In the genomic region with DNA sequence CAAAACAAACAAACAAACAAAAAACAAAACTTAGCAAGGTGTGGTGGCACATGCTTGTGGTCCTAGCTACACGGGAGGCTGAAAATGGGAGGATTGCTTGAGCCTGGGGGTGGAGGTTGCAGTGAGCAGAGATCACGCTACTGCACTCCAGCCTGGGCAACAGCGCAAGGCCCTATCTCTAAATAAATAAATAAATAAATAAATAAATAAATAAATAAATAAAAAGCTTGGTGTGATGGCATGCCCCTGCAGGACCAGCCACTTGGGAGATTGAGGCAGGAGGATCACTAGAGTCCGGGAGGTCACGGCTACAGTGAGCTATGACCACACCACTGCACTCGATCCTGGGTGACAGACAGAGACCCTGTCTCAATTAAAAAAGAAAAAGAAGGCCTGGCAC, we compare ENCODE assay signal across 29 cellular contexts.
"Had no signal": no experiment of that assay in that cellular context is flagged by ENCODE, and none has a peak within 500 bp of the region (broad histone marks: within the 10 kb centered on the region; RNA-seq: fewer than 3 reads in every experiment).

No MANE protein-coding gene starts in this region.

- H3K27ac Mint-ChIP-seq: naive thymus-derived CD8-positive, alpha-beta T cell; natural killer cell treated with Interleukin-12 subunit alpha and Interleukin-12 subunit beta and Interleukin-15 and Interleukin-18, amount 100 ng/mL, for 72 hours; neural progenitor cell; progenitor cell of endocrine pancreas; stimulated activated effector memory CD8-positive, alpha-beta T cell treated with anti-CD3 and anti-CD28 coated beads, Interleukin-12 subunit alpha, Interleukin-12 subunit beta, amount 100 ng/mL, for 72 hours; stimulated activated naive B cell treated with anti-CD40 and anti-IgM and Interleukin-4, amounts not matched to agents 10 μg/mL and 1 μg/mL and 100 μg/mL, for 72 hours; stimulated activated naive CD8-positive, alpha-beta T cell treated with anti-CD3 and anti-CD28 coated beads, Interleukin-15, Interleukin-2, amounts not matched to agents 100 ng/mL and 50 ng/mL, for 24 hours had no signal

- H3K36me3 ChIP-seq: neural progenitor cell, ovary, right lobe of liver, sigmoid colon, stomach, thoracic aorta, thyroid gland, upper lobe of left lung, vagina had no signal

- FAIRE-seq: small intestine, urothelium cell line had no signal

- H3K9ac ChIP-seq: neural progenitor cell, parathyroid adenoma had no signal

- H3K4me3 ChIP-seq: neural progenitor cell, ovary, psoas muscle, right lobe of liver, sigmoid colon, stomach, thoracic aorta, thyroid gland, tibial nerve, upper lobe of left lung, vagina had no signal

- H3K4me2 ChIP-seq: neural progenitor cell had no signal

- H3K79me2 ChIP-seq: parathyroid adenoma had no signal

- H3K9me3 Mint-ChIP-seq: naive thymus-derived CD8-positive, alpha-beta T cell; natural killer cell treated with Interleukin-12 subunit alpha and Interleukin-12 subunit beta and Interleukin-15 and Interleukin-18, amount 100 ng/mL, for 72 hours; neural progenitor cell; stimulated activated effector memory CD8-positive, alpha-beta T cell treated with anti-CD3 and anti-CD28 coated beads, Interleukin-12 subunit alpha, Interleukin-12 subunit beta, amount 100 ng/mL, for 72 hours; stimulated activated naive CD8-positive, alpha-beta T cell treated with anti-CD3 and anti-CD28 coated beads, Interleukin-15, Interleukin-2, amounts not matched to agents 100 ng/mL and 50 ng/mL, for 24 hours had no signal

- H3K27me3 ChIP-seq: neural progenitor cell, ovary, right lobe of liver, sigmoid colon, stomach, thyroid gland, tibial nerve, upper lobe of left lung, vagina had no signal

- H2AFZ ChIP-seq: neural progenitor cell, parathyroid adenoma had no signal

- H3K9me3 ChIP-seq: ovary, psoas muscle, right lobe of liver, sigmoid colon, stomach, thoracic aorta, thyroid gland, tibial nerve, upper lobe of left lung, vagina had no signal

- H3K4me3 Mint-ChIP-seq: naive thymus-derived CD8-positive, alpha-beta T cell; natural killer cell treated with Interleukin-12 subunit alpha and Interleukin-12 subunit beta and Interleukin-15 and Interleukin-18, amount 100 ng/mL, for 72 hours; neural progenitor cell; stimulated activated effector memory CD8-positive, alpha-beta T cell treated with anti-CD3 and anti-CD28 coated beads, Interleukin-12 subunit alpha, Interleukin-12 subunit beta, amount 100 ng/mL, for 72 hours; stimulated activated naive B cell treated with anti-CD40 and anti-IgM and Interleukin-4, amounts not matched to agents 10 μg/mL and 1 μg/mL and 100 μg/mL, for 72 hours; stimulated activated naive CD8-positive, alpha-beta T cell treated with anti-CD3 and anti-CD28 coated beads, Interleukin-15, Interleukin-2, amounts not matched to agents 100 ng/mL and 50 ng/mL, for 24 hours had no signal

- H3K27ac ChIP-seq: neural progenitor cell, ovary, parathyroid adenoma, psoas muscle, right lobe of liver, sigmoid colon, stomach, thoracic aorta, thyroid gland, tibial nerve, upper lobe of left lung, vagina had no signal

- H3K27me3 Mint-ChIP-seq: naive thymus-derived CD8-positive, alpha-beta T cell; natural killer cell treated with Interleukin-12 subunit alpha and Interleukin-12 subunit beta and Interleukin-15 and Interleukin-18, amount 100 ng/mL, for 72 hours; progenitor cell of endocrine pancreas; stimulated activated naive B cell treated with anti-CD40 and anti-IgM and Interleukin-4, amounts not matched to agents 10 μg/mL and 1 μg/mL and 100 μg/mL, for 72 hours; stimulated activated naive CD8-positive, alpha-beta T cell treated with anti-CD3 and anti-CD28 coated beads, Interleukin-15, Interleukin-2, amounts not matched to agents 100 ng/mL and 50 ng/mL, for 24 hours had no signal

- DNase-seq: naive thymus-derived CD8-positive, alpha-beta T cell; occipital lobe; ovary; posterior cingulate gyrus; psoas muscle; right cardiac atrium; right lobe of liver; sigmoid colon; small intestine; stimulated activated CD4-positive, alpha-beta T cell treated with anti-CD3 and anti-CD28 coated beads, Interleukin-15, amount 100 ng/mL, for 24 hours; stimulated activated CD4-positive, alpha-beta T cell treated with anti-CD3 and anti-CD28 coated beads, Interleukin-2, amount 100 ng/mL, for 24 hours; stimulated activated CD4-positive, alpha-beta T cell treated with anti-CD3 and anti-CD28 coated beads, Interleukin-2, amount 100 ng/mL, for 48 hours; stimulated activated CD4-positive, alpha-beta T cell treated with anti-CD3 and anti-CD28 coated beads, Interleukin-4, amount 100 ng/mL, for 24 hours; stimulated activated naive B cell treated with anti-CD40 and anti-IgM and Interleukin-4, amounts not matched to agents 10 μg/mL and 1 μg/mL and 100 μg/mL, for 72 hours; stimulated activated naive CD4-positive, alpha-beta T cell treated with Interleukin-2 at 50 U/mL for 16 hours; stomach; thyroid gland; trophoblast cell; upper lobe of left lung had no signal

- ATAC-seq: naive thymus-derived CD8-positive, alpha-beta T cell; natural killer cell treated with Interleukin-12 subunit alpha and Interleukin-12 subunit beta and Interleukin-15 and Interleukin-18, amount 100 ng/mL, for 72 hours; psoas muscle; right cardiac atrium; right lobe of liver; stimulated activated effector memory CD8-positive, alpha-beta T cell treated with anti-CD3 and anti-CD28 coated beads, Interleukin-12 subunit alpha, Interleukin-12 subunit beta, amount 100 ng/mL, for 72 hours; stimulated activated naive B cell treated with anti-CD40 and anti-IgM and Interleukin-4, amounts not matched to agents 10 μg/mL and 1 μg/mL and 100 μg/mL, for 72 hours had no signal

- H3K4me1 ChIP-seq: parathyroid adenoma, psoas muscle, sigmoid colon, thyroid gland, vagina had no signal

- H3K36me3 Mint-ChIP-seq: natural killer cell treated with Interleukin-12 subunit alpha and Interleukin-12 subunit beta and Interleukin-15 and Interleukin-18, amount 100 ng/mL, for 72 hours had no signal
